Comparison of ENCODE assay signal across 8 cellular contexts in the genomic region with DNA sequence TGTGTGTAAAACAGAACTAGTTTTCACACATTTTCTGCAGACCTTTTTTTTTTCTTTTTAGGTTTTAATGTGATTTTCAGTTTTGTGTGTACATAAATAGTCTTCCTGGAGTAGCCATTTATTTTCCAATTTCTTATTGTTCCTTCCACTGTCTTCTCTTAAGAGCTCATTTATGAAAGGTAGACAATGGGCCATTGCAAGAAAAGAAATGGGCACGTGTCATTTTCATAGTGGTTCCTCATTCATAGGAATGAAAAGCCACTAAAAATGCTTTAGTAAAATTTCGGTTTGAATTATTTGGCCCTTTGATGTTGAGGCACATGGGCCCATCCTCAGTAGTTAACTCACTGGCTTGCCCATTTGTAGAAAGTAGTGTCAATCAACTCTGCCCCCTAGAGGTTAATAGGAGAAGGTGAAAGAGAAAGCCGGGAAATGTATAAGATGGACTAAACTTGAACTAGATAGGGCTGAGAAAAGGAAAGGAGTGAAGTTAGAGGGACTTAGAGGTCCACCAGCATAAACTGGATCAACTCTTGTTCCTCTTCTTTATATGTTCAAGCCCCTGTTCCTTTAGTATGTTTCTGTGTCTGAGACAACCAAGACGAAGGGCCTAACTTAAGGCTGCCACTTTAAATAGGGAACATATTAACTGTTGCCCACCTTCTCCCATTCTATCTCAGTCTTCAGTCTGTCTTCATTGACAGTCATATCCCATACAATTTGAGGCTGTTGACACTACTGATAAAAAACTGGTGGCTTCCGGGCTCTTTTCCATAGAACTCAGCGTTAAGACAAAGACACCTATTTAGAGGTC.
DNase-seq lines count a peak whose midpoint lies in the region; ATAC-seq, FAIRE-seq and TF ChIP-seq lines count a peak whose summit lies in the region.

No MANE protein-coding gene starts in this region.

- H3K79me2 ChIP-seq in astrocyte (ENCODE audit: insufficient read depth, low read length), result no peaks in the 10 kb centered on the region

- intact Hi-C loops in uterus (cut with DNase I; ENCODE audit: low total_unique reads), result no loop called here

- TF ChIP-seq CTCF in astrocyte (IDR thresholded peaks at IDR 0.05; ENCODE audit: insufficient read depth, low read depth, low read length) (peak; percentile 65), uterus (IDR thresholded peaks at IDR 0.05) (peak; percentile 27 to 53 (median 49))

- H3K4me3 Mint-ChIP-seq in astrocyte (ENCODE audit: unreplicated experiment), result no peak overlapping the region

- H3K36me3 ChIP-seq in astrocyte (ENCODE audit: insufficient read depth, low read length) (peaks cover 40% of the 10 kb centered on the region), uterus (no peaks in the 10 kb centered on the region)

- no peak for FAIRE-seq in astrocyte (lab: Jason Lieb, UNC)

- H3K36me3 Mint-ChIP-seq in astrocyte (ENCODE audit: low read depth, unreplicated experiment), result peaks cover 15% of the 10 kb centered on the region

- H3K4me2 ChIP-seq in astrocyte (ENCODE audit: low read length), result no peak overlapping the region

- H3K4me3 ChIP-seq in astrocyte (ENCODE audit: insufficient read depth, low read depth, low read length), result no peak overlapping the region
- no peak overlapping the region for H3K4me3 ChIP-seq in uterus

- H2AFZ ChIP-seq in astrocyte (ENCODE audit: low read depth, low read length), result no peak overlapping the region

- DNase-seq in DMS 273 (lab: John Stamatoyannopoulos, UW; ENCODE audit: unreplicated experiment) (peak; percentile 64), NCI-H446 (lab: John Stamatoyannopoulos, UW) (peak; percentile 14 to 78), astrocyte (ENCODE audit: low read depth) (peak; percentile 42), kidney glomerular epithelial cell (lab: John Stamatoyannopoulos, UW) (peak; percentile 6), uterus (no peak), cortex of kidney (lab: John Stamatoyannopoulos, UW) (no peak)

- H4K20me1 ChIP-seq in astrocyte (ENCODE audit: insufficient read depth, low read length), result no peaks in the 10 kb centered on the region

- ATAC-seq in GM18868 (IDR thresholded peaks at IDR 0.05; ENCODE audit: unreplicated experiment) (peak; percentile 56), HG03045 (IDR thresholded peaks at IDR 0.05; ENCODE audit: unreplicated experiment) (peak; percentile 78)

- no peaks in the 10 kb centered on the region for H3K4me1 Mint-ChIP-seq in astrocyte (ENCODE audit: low read depth, unreplicated experiment)

- H3K27ac Mint-ChIP-seq in astrocyte (ENCODE audit: unreplicated experiment), result no peak overlapping the region

- H3K27ac ChIP-seq in astrocyte (ENCODE audit: low read depth, low read length) (no peak overlapping the region), uterus (no peak overlapping the region)

- no peak overlapping the region for H3K9ac ChIP-seq in astrocyte (ENCODE audit: low read length)

- H3K27me3 ChIP-seq in astrocyte (ENCODE audit: insufficient read depth, low read length) (no peaks in the 10 kb centered on the region), uterus (no peaks in the 10 kb centered on the region)

- H3K9me3 ChIP-seq in astrocyte (ENCODE audit: insufficient read depth, low read depth, low read length) (no peaks in the 10 kb centered on the region), uterus (no peaks in the 10 kb centered on the region)

- TF ChIP-seq POLR2A in uterus (IDR thresholded peaks at IDR 0.05), result no peak

- H3K9me3 Mint-ChIP-seq in astrocyte (ENCODE audit: unreplicated experiment), result no peaks in the 10 kb centered on the region

- H3K27me3 Mint-ChIP-seq in astrocyte (ENCODE audit: low read depth, unreplicated experiment), result no peaks in the 10 kb centered on the region

- H3K4me1 ChIP-seq in astrocyte (ENCODE audit: insufficient read depth, low read length) (no peaks in the 10 kb centered on the region), uterus (no peaks in the 10 kb centered on the region)

Comparison
In these comparisons a context has a peak if more than half of its experiments do, and no peak if none do; other contexts are left out.
1. DNase-seq: peak in DMS 273 (single experiment), NCI-H446 (2 of 2), astrocyte (single experiment) and kidney glomerular epithelial cell (single experiment); none in uterus (0 of 2) and cortex of kidney (single experiment).